Comparison of ENCODE assay signal across 8 cellular contexts in the genomic region with DNA sequence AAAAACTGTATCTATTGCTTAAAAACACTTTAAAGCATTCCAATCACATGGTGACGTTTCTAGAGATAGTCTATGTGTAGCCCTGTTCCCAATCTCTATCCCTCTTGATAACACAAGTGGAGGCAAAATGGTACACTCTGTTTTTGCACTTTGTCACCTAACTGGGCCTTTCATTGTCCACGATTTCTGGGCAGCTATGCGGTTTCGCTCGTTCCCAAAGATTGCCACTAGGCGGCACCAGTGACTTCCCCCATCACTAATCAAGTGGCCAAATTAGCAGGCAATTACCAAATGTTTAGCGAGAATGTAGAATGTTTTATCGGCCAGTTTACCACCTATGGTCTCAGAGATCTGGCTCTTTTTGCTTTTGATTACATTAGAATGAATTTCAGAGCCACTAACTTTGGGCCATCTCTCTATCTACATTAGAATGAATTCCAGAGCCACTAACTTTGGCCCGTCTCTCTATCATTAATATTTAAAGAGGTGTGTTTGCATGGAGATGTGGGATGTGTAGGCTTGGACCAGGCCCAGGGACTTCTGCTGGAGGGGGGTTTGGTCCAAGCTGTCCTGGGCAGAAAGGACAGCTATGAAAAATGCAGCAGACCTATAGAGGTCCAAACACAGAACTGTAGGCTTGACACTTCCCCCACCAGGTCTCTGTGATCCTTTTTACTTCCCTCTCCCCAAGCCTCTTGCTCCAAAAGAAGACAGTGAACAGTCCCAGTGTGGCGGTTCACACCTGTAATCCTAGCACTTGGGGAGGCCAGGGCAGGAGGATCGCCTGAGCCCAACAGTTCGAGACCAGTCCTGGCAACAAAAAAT.
DNase-seq lines count a peak whose midpoint lies in the region; FAIRE-seq and TF ChIP-seq lines count a peak whose summit lies in the region.

No MANE protein-coding gene starts in this region.

- peak overlapping the region; percentile 35; the same call in 1 of the 2 replicates for H3K4me3 ChIP-seq in Karpas-422 (ENCODE audit: low read length)
- H3K4me3 ChIP-seq in WERI-Rb-1 (ENCODE audit: low read depth, low read length), result no peak overlapping the region
- H3K4me3 ChIP-seq in kidney (ENCODE audit: low read length in 2 of 2), result peak overlapping the region; percentile 21 to 33

- H3K4me2 ChIP-seq in Karpas-422 (ENCODE audit: low read depth, low read length, poor library complexity, severe bottlenecking), result peak overlapping the region; percentile 67

- intact Hi-C loops in kidney (cut with DNase I), result no loop called here

- H3K27me3 ChIP-seq in Karpas-422 (ENCODE audit: low read length) (no peaks in the 10 kb centered on the region), WERI-Rb-1 (ENCODE audit: insufficient read depth, low read depth, severe bottlenecking) (no peaks in the 10 kb centered on the region)

- TF ChIP-seq CTCF in GM20000 (IDR thresholded peaks at IDR 0.05; ENCODE audit: extremely low read depth, missing control alignments) (peak; percentile 81), WERI-Rb-1 (IDR thresholded peaks at IDR 0.05; ENCODE audit: low read depth, low read length) (peak; percentile 74), kidney (IDR thresholded peaks at IDR 0.05; ENCODE audit: borderline replicate concordance, extremely low read depth, insufficient read depth) (peak; percentile 86)

- H3K79me2 ChIP-seq in Karpas-422 (ENCODE audit: low read length), result no peaks in the 10 kb centered on the region

- in situ Hi-C loops in T47D (cut with HindIII; ENCODE audit: low pct_unique_long_range_greater_than_20kb, low sequenced_read_pairs), result no loop called here

- no peaks in the 10 kb centered on the region for H4K20me1 ChIP-seq in Karpas-422 (ENCODE audit: insufficient read depth, low read depth, low read length)

- H3K36me3 ChIP-seq in Karpas-422 (ENCODE audit: insufficient read depth, low read length) (no peaks in the 10 kb centered on the region), WERI-Rb-1 (no peaks in the 10 kb centered on the region), kidney (ENCODE audit: control insufficient read depth in 1 of 2, insufficient read depth in 2 of 2, low read length in 2 of 2) (no peaks in the 10 kb centered on the region)

- H3K4me1 ChIP-seq in Karpas-422 (ENCODE audit: low read length) (peaks cover 6% of the 10 kb centered on the region), kidney (ENCODE audit: control insufficient read depth in 1 of 2, insufficient read depth in 1 of 2, low read depth in 1 of 2, low read length in 2 of 2) (peaks cover 0 to 2% of the 10 kb centered on the region in 2 donors)

- H2AFZ ChIP-seq in Karpas-422 (ENCODE audit: low read length), result peak overlapping the region; percentile 92

- DNase-seq in COLO668 (lab: John Stamatoyannopoulos, UW; ENCODE audit: unreplicated experiment), result peak; percentile 18
- peak; percentile 73 for DNase-seq in GM20000 (ENCODE audit: low spot score)
- peak; percentile 89 for DNase-seq in Karpas-422
- DNase-seq in WERI-Rb-1, result peak; percentile 25
- peak; percentile 22 to 54 for DNase-seq in T47D (ENCODE audit: low read depth in 1 of 2, low spot score in 1 of 2)
- DNase-seq in kidney, result no peak
- DNase-seq in stimulated activated CD4-positive, alpha-beta T cell treated with anti-CD3 and anti-CD28 coated beads, Interleukin-2, amount 100 ng/mL, for 24 hours, result peak; percentile 74 to 75
- DNase-seq in NCI-H2081 treated with DMSO at 0.1 percent for 48 hours (lab: John Stamatoyannopoulos, UW), result no peak

- peak; percentile 46 for FAIRE-seq in kidney (lab: Jason Lieb, UNC)

- H3K27ac ChIP-seq in Karpas-422 (ENCODE audit: low read length) (no peak overlapping the region), WERI-Rb-1 (no peak overlapping the region), kidney (ENCODE audit: low read depth in 2 of 2, low read length in 2 of 2) (no peak overlapping the region)

- H3K9me3 ChIP-seq in Karpas-422 (ENCODE audit: low read length), result no peaks in the 10 kb centered on the region
- no peaks in the 10 kb centered on the region for H3K9me3 ChIP-seq in WERI-Rb-1 (ENCODE audit: severe bottlenecking)
- H3K9me3 ChIP-seq in kidney (ENCODE audit: control insufficient read depth in 1 of 2, low read length in 2 of 2), result no peaks in the 10 kb centered on the region

- peak overlapping the region; percentile 23; the same call in 1 of the 2 replicates for H3K9ac ChIP-seq in Karpas-422 (ENCODE audit: low read length)
- peak overlapping the region in 1 of 2 donors; percentile 39 for H3K9ac ChIP-seq in kidney (ENCODE audit: low read length in 2 of 2)

- H3K9me2 ChIP-seq in Karpas-422 (replicated peaks; ENCODE audit: insufficient read depth, low read length), result no peaks in the 10 kb centered on the region

Comparison
In these comparisons a context has a peak if more than half of its experiments do, and no peak if none do; other contexts are left out.
1. DNase-seq: peak in COLO668 (single experiment), GM20000 (single experiment), Karpas-422 (single experiment), WERI-Rb-1 (single experiment), T47D (2 of 2) and stimulated activated CD4-positive, alpha-beta T cell treated with anti-CD3 and anti-CD28 coated beads, Interleukin-2, amount 100 ng/mL, for 24 hours (2 of 2); none in kidney (single experiment) and NCI-H2081 treated with DMSO at 0.1 percent for 48 hours (single experiment).
2. Peak in every context shown above with its lines, with median percentiles within 50 percentile points of each other: CTCF ChIP-seq.